15 cellular contexts compared by ENCODE assay signal in the genomic region with DNA sequence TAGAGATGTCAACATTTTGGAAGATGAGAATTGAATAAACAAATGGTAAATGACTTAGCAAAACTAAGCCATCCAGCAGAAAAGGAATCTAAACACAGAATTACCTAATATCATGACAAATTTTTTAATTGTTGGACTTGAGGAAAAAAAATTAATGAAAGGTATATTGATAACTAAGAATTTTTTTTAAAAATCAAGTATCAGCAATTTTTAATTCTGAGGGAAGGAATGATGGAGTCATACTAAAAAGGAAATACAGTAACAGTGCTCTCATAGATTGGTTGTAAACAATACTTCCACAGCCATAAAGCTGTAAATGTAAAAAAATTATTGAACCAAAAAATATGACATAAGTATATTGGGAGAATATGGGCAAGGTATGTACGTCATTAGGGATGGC.
"Had no signal": no experiment of that assay in that cellular context is flagged by ENCODE, and none has a peak within 500 bp of the region (broad histone marks: within the 10 kb centered on the region; RNA-seq: fewer than 3 reads in every experiment).

No MANE protein-coding gene starts in this region.

- H3K27ac ChIP-seq: KMS-11, RWPE1 had no signal

- ATAC-seq: SK-N-SH treated with all-trans-retinoic acid at 6 μM for 48 hours had no signal

- H3K9ac ChIP-seq: KMS-11 had no signal

- H3K4me2 ChIP-seq: KMS-11 had no signal

- FAIRE-seq: RCC 7860 had no signal

- DNase-seq: Kasumi-1, MV-4-11, NCI-H1048, NCI-H1436 treated with DMSO at 0.1 percent for 48 hours, NCI-H1694, NCI-H187 treated with DMSO at 0.1 percent for 48 hours, NCI-H2029 treated with DMSO at 0.1 percent for 48 hours, NCI-H2227 treated with DMSO at 0.1 percent for 48 hours, NCI-H526 treated with DMSO at 0.1 percent for 48 hours, NCI-H748 treated with DMSO at 0.1 percent for 48 hours, SHP77 had no signal
